Comparison of ENCODE assay signal across 15 cellular contexts in genomic region chr4:17310269-17310652, GRCh38.
DNase-seq lines count a peak whose midpoint lies in the region; ATAC-seq lines count a peak whose summit lies in the region.
"Had no signal": no experiment of that assay in that cellular context is flagged by ENCODE, and none has a peak within 500 bp of the region (broad histone marks: within the 10 kb centered on the region; RNA-seq: fewer than 3 reads in every experiment).

No MANE protein-coding gene starts in this region.

- no peak overlapping the region for H2AFZ ChIP-seq in ACC112 (ENCODE audit: low read length, unreplicated experiment)

- intact Hi-C loops in left ventricle myocardium superior (cut with micrococcal nuclease): no loop called here
- intact Hi-C loops in activated CD4-positive, alpha-beta T cell treated with anti-CD3 and anti-CD28 coated beads, Interleukin-2, amount 10 ng/mL, durations not matched to agents 24 days and 14 days (cut with micrococcal nuclease): no loop called here

- H3K27me3 ChIP-seq in ACC112 (ENCODE audit: insufficient read depth, low read length): no peaks in the 10 kb centered on the region

- H3K27ac Mint-ChIP-seq in activated CD4-positive, alpha-beta T cell treated with anti-CD3 and anti-CD28 coated beads, Interleukin-2, amount 10 ng/mL, durations not matched to agents 24 days and 14 days: no peak overlapping the region
- H3K27ac Mint-ChIP-seq: activated naive CD8-positive, alpha-beta T cell; H9 had no signal

- peak overlapping the region; percentile 62 for H3K27ac ChIP-seq in ACC112 (ENCODE audit: low read depth, low read length)
- H3K27ac ChIP-seq: thoracic aorta, WERI-Rb-1 had no signal

- peak overlapping the region; percentile 35; the same call in 1 of the 2 replicates for H3K4me3 ChIP-seq in ACC112 (ENCODE audit: low read depth, low read length)
- H3K4me3 ChIP-seq: thoracic aorta had no signal

- H3K36me3 ChIP-seq in ACC112 (ENCODE audit: insufficient read depth, low read length): no peaks in the 10 kb centered on the region
- H3K36me3 ChIP-seq: thoracic aorta, WERI-Rb-1 had no signal

- ATAC-seq in GM19455 (IDR thresholded peaks at IDR 0.05; ENCODE audit: unreplicated experiment) (peak; percentile 60), HG03280 (IDR thresholded peaks at IDR 0.05; ENCODE audit: unreplicated experiment) (peak; percentile 76), left ventricle myocardium superior (no peak)

- H3K4me3 Mint-ChIP-seq in activated CD4-positive, alpha-beta T cell treated with anti-CD3 and anti-CD28 coated beads, Interleukin-2, amount 10 ng/mL, durations not matched to agents 24 days and 14 days: no peak overlapping the region
- H3K4me3 Mint-ChIP-seq: activated naive CD8-positive, alpha-beta T cell; H9 had no signal

- no peaks in the 10 kb centered on the region for H3K36me3 Mint-ChIP-seq in activated CD4-positive, alpha-beta T cell treated with anti-CD3 and anti-CD28 coated beads, Interleukin-2, amount 10 ng/mL, durations not matched to agents 24 days and 14 days (ENCODE audit: low read depth)
- H3K36me3 Mint-ChIP-seq: activated naive CD8-positive, alpha-beta T cell had no signal

- H3K79me2 ChIP-seq in ACC112 (ENCODE audit: control insufficient read depth, insufficient read depth, low read length, unreplicated experiment): no peaks in the 10 kb centered on the region

- H3K4me1 Mint-ChIP-seq in activated CD4-positive, alpha-beta T cell treated with anti-CD3 and anti-CD28 coated beads, Interleukin-2, amount 10 ng/mL, durations not matched to agents 24 days and 14 days: peaks cover 3% of the 10 kb centered on the region
- H3K4me1 Mint-ChIP-seq: H9 had no signal

- peak; percentile 55 for DNase-seq in astrocyte of the hippocampus (ENCODE audit: low read depth, low spot score)
- no peak for DNase-seq in NCI-H526 (lab: John Stamatoyannopoulos, UW)
- no peak for DNase-seq in left ventricle myocardium superior
- DNase-seq in DMS114 treated with DMSO at 0.1 percent for 48 hours (lab: John Stamatoyannopoulos, UW; ENCODE audit: unreplicated experiment): no peak
- DNase-seq in activated CD4-positive, alpha-beta T cell treated with anti-CD3 and anti-CD28 coated beads, Interleukin-2, amount 10 ng/mL, durations not matched to agents 24 days and 14 days: no peak
- DNase-seq: cortex of kidney; H9; NCI-H2107; stimulated activated CD4-positive, alpha-beta T cell treated with anti-CD3 and anti-CD28 coated beads, Interleukin-15, amount 100 ng/mL, for 24 hours; WERI-Rb-1 had no signal

- H3K27me3 Mint-ChIP-seq in activated CD4-positive, alpha-beta T cell treated with anti-CD3 and anti-CD28 coated beads, Interleukin-2, amount 10 ng/mL, durations not matched to agents 24 days and 14 days: peaks cover 16% of the 10 kb centered on the region

- peaks cover 4% of the 10 kb centered on the region for H3K9me3 Mint-ChIP-seq in activated CD4-positive, alpha-beta T cell treated with anti-CD3 and anti-CD28 coated beads, Interleukin-2, amount 10 ng/mL, durations not matched to agents 24 days and 14 days

- H3K4me1 ChIP-seq in ACC112 (ENCODE audit: control insufficient read depth, insufficient read depth, low read length, unreplicated experiment): peaks cover 16% of the 10 kb centered on the region
